8 cellular contexts compared by ENCODE assay signal in the genomic region with DNA sequence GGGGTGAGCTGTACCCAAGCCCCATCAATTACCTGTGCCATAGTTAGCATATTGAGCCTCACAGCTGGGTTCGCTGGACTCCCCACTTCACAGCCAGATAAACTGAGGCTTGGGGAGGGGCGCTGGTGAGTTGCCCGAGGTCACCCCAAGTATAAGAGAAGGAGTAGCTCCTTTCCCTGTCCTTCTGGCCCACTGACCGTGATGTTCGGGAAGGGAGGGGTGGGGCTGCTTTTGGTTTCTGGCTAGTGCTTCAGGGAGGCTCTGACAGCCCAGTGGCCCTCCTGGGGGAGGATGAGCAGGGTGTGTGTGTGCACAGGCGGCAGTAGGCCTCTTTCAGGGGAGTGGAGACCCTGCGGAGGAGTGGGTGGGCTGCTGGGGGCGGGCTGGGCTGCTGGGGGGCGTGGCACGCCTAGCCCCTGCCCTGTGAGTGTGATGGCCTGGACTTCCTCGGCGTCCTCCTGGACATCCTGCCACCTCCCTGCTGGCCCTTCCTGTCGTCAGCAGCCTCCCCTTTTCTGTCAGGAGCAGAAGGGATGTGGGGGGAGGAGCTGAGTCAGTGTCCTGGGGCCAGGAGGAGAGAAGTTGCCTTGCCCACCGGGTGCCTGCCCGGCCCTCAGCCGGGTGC. TPM values are rescaled to one million over a fixed set of nuclear protein-coding genes. Genes with fewer than 3 reads are reported as not detected.
DNase-seq lines count a peak whose midpoint lies in the region; ATAC-seq and TF ChIP-seq lines count a peak whose summit lies in the region.

No MANE protein-coding gene starts in this region.

- no peak overlapping the region for H3K27ac Mint-ChIP-seq in H9

- ATAC-seq in GM18858 (IDR thresholded peaks at IDR 0.05; ENCODE audit: unreplicated experiment) = no peak

- peaks cover 20% of the 10 kb centered on the region for H3K27me3 Mint-ChIP-seq in H9 (ENCODE audit: low read depth)

- peaks cover 8% of the 10 kb centered on the region for H3K23me2 ChIP-seq in H9 (ENCODE audit: insufficient read length, low read depth, low read length, poor library complexity, severe bottlenecking)

- H3K4me2 ChIP-seq in H9 (ENCODE audit: insufficient read depth, insufficient read length, low read length) (peak overlapping the region; percentile 69), trophoblast cell (ENCODE audit: low read length) (peak overlapping the region; percentile 71)

- H3K4me1 ChIP-seq in H9 (ENCODE audit: insufficient read depth, low read length) (no peaks in the 10 kb centered on the region), trophoblast cell (ENCODE audit: control insufficient read depth in 1 of 2, insufficient read depth in 2 of 2, low read length in 2 of 2) (peaks cover 64 to 70% of the 10 kb centered on the region in 2 experiments)

- H3K27me3 ChIP-seq in H9 (ENCODE audit: insufficient read depth, low read length) (peaks cover 6% of the 10 kb centered on the region; the same call in 1 of the 2 replicates), WERI-Rb-1 (ENCODE audit: insufficient read depth, low read depth, severe bottlenecking) (no peaks in the 10 kb centered on the region), trophoblast cell (ENCODE audit: insufficient read depth, low read length) (no peaks in the 10 kb centered on the region)

- H3K14ac ChIP-seq in H9 (ENCODE audit: insufficient read depth, low read length) (no peak overlapping the region), trophoblast cell (ENCODE audit: low read length) (peak overlapping the region; percentile 95)

- H3K36me3 ChIP-seq in WERI-Rb-1 = no peaks in the 10 kb centered on the region
- H3K36me3 ChIP-seq in trophoblast cell (ENCODE audit: control insufficient read depth in 1 of 2, insufficient read depth in 2 of 2, low read length in 2 of 2) = peaks cover 10% of the 10 kb centered on the region in 2 experiments

- no peaks in the 10 kb centered on the region for H3K79me2 ChIP-seq in H9 (ENCODE audit: insufficient read depth, low read length)
- H3K79me2 ChIP-seq in trophoblast cell (ENCODE audit: control insufficient read depth, insufficient read depth, low read length, poor library complexity) = peaks cover 20% of the 10 kb centered on the region

- peaks cover 25 to 34% of the 10 kb centered on the region in 2 experiments for H3K4me1 Mint-ChIP-seq in H9

- H4K12ac ChIP-seq in trophoblast cell (ENCODE audit: low read depth, low read length) = peak overlapping the region; percentile 55

- no CpG with 5 or more reads among the region's 16 CpGs for WGBS in H9 (ENCODE audit: extremely low coverage, insufficient read length, low lambda C conversion rate)
- WGBS in trophoblast cell (ENCODE audit: extremely low coverage, insufficient coverage, insufficient read length) = no CpG with 5 or more reads among the region's 16 CpGs

- no peak overlapping the region for H3K18ac ChIP-seq in H9 (ENCODE audit: insufficient read length, low read depth, low read length)
- H3K18ac ChIP-seq in trophoblast cell (ENCODE audit: low read length) = peak overlapping the region; percentile 64

- H4K8ac ChIP-seq in H9 (replicated peaks; ENCODE audit: insufficient read length, low read depth, low read length) (no peak overlapping the region), trophoblast cell (ENCODE audit: low read depth, low read length) (peak overlapping the region; percentile 96)

- no peak overlapping the region for H2BK20ac ChIP-seq in H9 (ENCODE audit: low read depth, low read length, poor library complexity, severe bottlenecking)

- H3K9me3 ChIP-seq in H9 (ENCODE audit: control insufficient read depth, low read depth, low read length) (no peaks in the 10 kb centered on the region), WERI-Rb-1 (ENCODE audit: severe bottlenecking) (no peaks in the 10 kb centered on the region), trophoblast cell (ENCODE audit: insufficient read depth, low read depth, low read length) (no peaks in the 10 kb centered on the region)

- H2AK5ac ChIP-seq in H9 (ENCODE audit: insufficient read length, low read length) (no peak overlapping the region), trophoblast cell (ENCODE audit: low read length) (peak overlapping the region; percentile 47)

- H3K4ac ChIP-seq in H9 (ENCODE audit: low read depth, low read length) (no peak overlapping the region), trophoblast cell (ENCODE audit: low read depth, low read length) (peak overlapping the region; percentile 88)

- peak overlapping the region; percentile 75 to 90 for H3K4me3 Mint-ChIP-seq in H9

- no peak overlapping the region for H2BK5ac ChIP-seq in H9 (ENCODE audit: insufficient read length, low read length)
- peak overlapping the region; percentile 75 for H2BK5ac ChIP-seq in trophoblast cell (ENCODE audit: low read depth, low read length, poor library complexity)

- no peaks in the 10 kb centered on the region for H3K79me1 ChIP-seq in H9 (ENCODE audit: insufficient read depth, low read depth, low read length, poor library complexity, severe bottlenecking)
- peaks cover 42% of the 10 kb centered on the region for H3K79me1 ChIP-seq in trophoblast cell (ENCODE audit: low read length)

- no peak overlapping the region for H3K23ac ChIP-seq in H9 (ENCODE audit: insufficient read length, low read depth, low read length)
- no peak overlapping the region for H3K23ac ChIP-seq in trophoblast cell (ENCODE audit: low read length)

- H2AFZ ChIP-seq in H9 (ENCODE audit: low read length) (no peak overlapping the region), trophoblast cell (ENCODE audit: insufficient read depth, low read length, poor library complexity) (peak overlapping the region; percentile 72)

- no peak overlapping the region for H2BK15ac ChIP-seq in H9 (ENCODE audit: low read depth, low read length)

- H3K9ac ChIP-seq in H9 (ENCODE audit: extremely low read depth, insufficient read length, low read length) (peak overlapping the region; percentile 60), trophoblast cell (ENCODE audit: low read length) (peak overlapping the region; percentile 93)

- H2BK120ac ChIP-seq in H9 (ENCODE audit: low read depth, low read length, poor library complexity, severe bottlenecking) (no peak overlapping the region), trophoblast cell (ENCODE audit: insufficient read depth, low read length, poor library complexity) (peak overlapping the region; percentile 96)

- H3K4me3 ChIP-seq in WERI-Rb-1 (ENCODE audit: low read depth, low read length) (peak overlapping the region; percentile 84), trophoblast cell (ENCODE audit: low read depth, low read length) (peak overlapping the region; percentile 92)

- H3K56ac ChIP-seq in H9 (ENCODE audit: insufficient read length, low read depth, low read length) = no peak overlapping the region

- no peak overlapping the region for H4K5ac ChIP-seq in H9 (ENCODE audit: insufficient read length, low read depth, low read length)

- peaks cover 3 to 21% (median 19%) of the 10 kb centered on the region in 3 experiments; a peak in 5 of 7 replicates for H3K36me3 Mint-ChIP-seq in H9 (ENCODE audit: insufficient read depth in 1 of 3, low read depth in 3 of 3)

- H2BK12ac ChIP-seq in H9 (ENCODE audit: insufficient read length, low read depth, low read length) = no peak overlapping the region
- H2BK12ac ChIP-seq in trophoblast cell (ENCODE audit: low read length) = peak overlapping the region; percentile 4

- H4K20me1 ChIP-seq in H9 (ENCODE audit: control insufficient read depth, insufficient read depth, insufficient read length) = no peaks in the 10 kb centered on the region

- H4K91ac ChIP-seq in H9 (ENCODE audit: insufficient read length, low read depth, low read length) (no peak overlapping the region), trophoblast cell (ENCODE audit: low read depth, low read length) (peak overlapping the region; percentile 93)

- H3T11ph ChIP-seq in H9 (ENCODE audit: low read length) = no peak overlapping the region

- no peak for TF ChIP-seq CTCF in H9 (conservative IDR thresholded peaks at IDR 0.05)
- no peak for TF ChIP-seq CTCF in WERI-Rb-1 (IDR thresholded peaks at IDR 0.05; ENCODE audit: low read depth, low read length)

- no peak overlapping the region for H3K27ac ChIP-seq in H9 (ENCODE audit: insufficient read length, low read depth, low read length)
- no peak overlapping the region for H3K27ac ChIP-seq in WERI-Rb-1
- peak overlapping the region; percentile 95 for H3K27ac ChIP-seq in trophoblast cell (ENCODE audit: low read depth, low read length)

- no peaks in the 10 kb centered on the region for H3K9me3 Mint-ChIP-seq in H9

- DNase-seq in H9 = peak; percentile 59
- no peak for DNase-seq in WERI-Rb-1
- peak; percentile 66 for DNase-seq in glomerular visceral epithelial cell (ENCODE audit: extremely low spot score)
- peak in 1 of 2 donors; percentile 28 for DNase-seq in trophoblast cell
- DNase-seq in NCI-H748 treated with DMSO at 0.1 percent for 48 hours (lab: John Stamatoyannopoulos, UW) = no peak
- DNase-seq in GF-D8 (lab: John Stamatoyannopoulos, UW) = no peak
- DNase-seq in NCI-H1105 (lab: John Stamatoyannopoulos, UW) = no peak

RNA-seq across cellular contexts. Expression of gene TRIOBP, which starts 50.4 kb away (rescaled TPM):
- 50.8 and 52.7 TPM in 2 replicates for total RNA-seq in H9 (2021)
- 47.7 and 49.4 TPM in 2 replicates for polyA plus RNA-seq in trophoblast cell (2013)

Comparison
In these comparisons a context has a peak if more than half of its experiments do, and no peak if none do; other contexts are left out.
1. DNase-seq: peak in H9 (single experiment) and glomerular visceral epithelial cell (single experiment); none in WERI-Rb-1 (single experiment), NCI-H748 treated with DMSO at 0.1 percent for 48 hours (single experiment), GF-D8 (single experiment) and NCI-H1105 (single experiment).